ENCODE assay signal across 17 cellular contexts in genomic region chr4:20603671-20604313, GRCh38.
DNase-seq lines count a peak whose midpoint lies in the region; ATAC-seq and TF ChIP-seq lines count a peak whose summit lies in the region.
"Had no signal": no experiment of that assay in that cellular context is flagged by ENCODE, and none has a peak within 500 bp of the region (broad histone marks: within the 10 kb centered on the region; RNA-seq: fewer than 3 reads in every experiment).

No MANE protein-coding gene starts in this region.

- H3K4me1 ChIP-seq in breast epithelium (no peaks in the 10 kb centered on the region), OCI-LY7 (ENCODE audit: insufficient read depth, low read length, poor library complexity, severe bottlenecking) (no peaks in the 10 kb centered on the region), thyroid gland (no peaks in the 10 kb centered on the region), heart left ventricle (no peaks in the 10 kb centered on the region)
- H3K4me1 ChIP-seq: stomach had no signal

- DNase-seq in MCF 10A (ENCODE audit: unreplicated experiment) = peak; percentile 85
- DNase-seq in breast epithelium (ENCODE audit: low spot score in 2 of 2) = no peak
- peak; percentile 93 for DNase-seq in amniotic epithelial cell (ENCODE audit: low read depth)
- peak; percentile 22 for DNase-seq in fibroblast of the conjunctiva (ENCODE audit: low read depth)
- DNase-seq in OCI-LY7 (ENCODE audit: low spot score) = no peak
- no peak for DNase-seq in thyroid gland
- no peak for DNase-seq in heart left ventricle
- DNase-seq: activated naive CD4-positive, alpha-beta T cell treated with Interleukin-2 at 50 U/mL for 16 hours; central memory CD4-positive, alpha-beta T cell; NCI-H1105; small intestine; stomach; WERI-Rb-1 had no signal

- H3K9me2 ChIP-seq in OCI-LY7 (ENCODE audit: insufficient read depth, low read length) = no peaks in the 10 kb centered on the region

- 89 to 91% methylated on average over 3 of the region's 3 CpGs for WGBS in thyroid gland, 2 donors
- WGBS in heart left ventricle, 4 donors = 86 to 91% (median 89%) methylated on average over 3 of the region's 3 CpGs

- intact Hi-C loops in MCF 10A (cut with micrococcal nuclease) (no loop called here), breast epithelium (cut with DNase I; ENCODE audit: low total_unique reads) (no loop called here), OCI-LY7 (cut with micrococcal nuclease; ENCODE audit: unreplicated experiment) (no loop called here), thyroid gland (cut with DNase I) (no loop called here), heart left ventricle (cut with DNase I) (no loop called here)

- H2AFZ ChIP-seq in OCI-LY7 (ENCODE audit: low read length) = no peak overlapping the region

- H3K9me3 ChIP-seq in breast epithelium (no peaks in the 10 kb centered on the region), OCI-LY7 (ENCODE audit: low read length) (no peaks in the 10 kb centered on the region), thyroid gland (no peaks in the 10 kb centered on the region), heart left ventricle (no peaks in the 10 kb centered on the region)
- H3K9me3 ChIP-seq: stomach had no signal

- H3K36me3 ChIP-seq in breast epithelium = no peaks in the 10 kb centered on the region
- H3K36me3 ChIP-seq in OCI-LY7 (ENCODE audit: insufficient read depth, low read length) = no peaks in the 10 kb centered on the region
- H3K36me3 ChIP-seq in thyroid gland = no peaks in the 10 kb centered on the region
- H3K36me3 ChIP-seq in heart left ventricle = peaks cover 0 to 12% (median 0%) of the 10 kb centered on the region in 9 donors
- H3K36me3 ChIP-seq: WERI-Rb-1 had no signal

- H3K4me3 Mint-ChIP-seq in MCF 10A (ENCODE audit: unreplicated experiment) = no peak overlapping the region
- H3K4me3 Mint-ChIP-seq: neural crest cell had no signal

- H3K27me3 ChIP-seq in breast epithelium = no peaks in the 10 kb centered on the region
- H3K27me3 ChIP-seq in thyroid gland = no peaks in the 10 kb centered on the region
- H3K27me3 ChIP-seq in heart left ventricle = no peaks in the 10 kb centered on the region
- H3K27me3 ChIP-seq: stomach had no signal

- H3K4me1 Mint-ChIP-seq in MCF 10A (ENCODE audit: insufficient read depth, unreplicated experiment) = no peaks in the 10 kb centered on the region
- H3K4me1 Mint-ChIP-seq: neural crest cell had no signal

- H3K27ac ChIP-seq in breast epithelium (no peak overlapping the region), OCI-LY7 (ENCODE audit: low read depth, low read length, poor library complexity, severe bottlenecking) (no peak overlapping the region), thyroid gland (no peak overlapping the region), heart left ventricle (no peak overlapping the region)
- H3K27ac ChIP-seq: 22Rv1, stomach, WERI-Rb-1 had no signal

- no peaks in the 10 kb centered on the region for H3K36me3 Mint-ChIP-seq in MCF 10A (ENCODE audit: insufficient read depth, unreplicated experiment)

- no peaks in the 10 kb centered on the region for H3K27me3 Mint-ChIP-seq in MCF 10A (ENCODE audit: insufficient read depth, unreplicated experiment)

- no peak for TF ChIP-seq POLR2A in breast epithelium (IDR thresholded peaks at IDR 0.05)
- TF ChIP-seq POLR2A in thyroid gland (IDR thresholded peaks at IDR 0.05) = no peak
- TF ChIP-seq POLR2A in heart left ventricle (IDR thresholded peaks at IDR 0.05) = no peak

- no peaks in the 10 kb centered on the region for H3K9me3 Mint-ChIP-seq in MCF 10A (ENCODE audit: unreplicated experiment)
- H3K9me3 Mint-ChIP-seq: neural crest cell had no signal

- H3K4me3 ChIP-seq in breast epithelium (no peak overlapping the region), OCI-LY7 (ENCODE audit: low read depth, low read length, poor library complexity, severe bottlenecking) (no peak overlapping the region), thyroid gland (replicated peaks in 1 of 3) (no peak overlapping the region), heart left ventricle (no peak overlapping the region)
- H3K4me3 ChIP-seq: stomach had no signal

- H3K4me2 ChIP-seq in OCI-LY7 (ENCODE audit: low read length) = no peak overlapping the region

- POLR2A ChIA-PET in MCF 10A (lab: Yijun Ruan, JAX) (interaction anchor here (0.8 kb wide), 1 partner anchor 21 kb away, joined by 4 read pairs; no protein-coding TSS in a partner anchor), OCI-LY7 (lab: Charles Lee) (interaction anchor here (1.2 kb wide), 1 partner anchor 22 kb away, joined by 3 read pairs; no protein-coding TSS in a partner anchor)

- peak overlapping the region; percentile 40 for H3K27ac Mint-ChIP-seq in MCF 10A (ENCODE audit: low read depth, unreplicated experiment)

- no peaks in the 10 kb centered on the region for H4K20me1 ChIP-seq in OCI-LY7 (ENCODE audit: insufficient read depth, low read length)

- no peak for TF ChIP-seq CTCF in MCF 10A (IDR thresholded peaks at IDR 0.05; ENCODE audit: unreplicated experiment)
- no peak for TF ChIP-seq CTCF in breast epithelium (IDR thresholded peaks at IDR 0.05)
- no peak for TF ChIP-seq CTCF in OCI-LY7 (conservative IDR thresholded peaks at IDR 0.05; ENCODE audit: low read length)
- TF ChIP-seq CTCF in thyroid gland (IDR thresholded peaks at IDR 0.05) = no peak
- TF ChIP-seq CTCF in heart left ventricle (IDR thresholded peaks at IDR 0.05) = no peak

- H3K79me2 ChIP-seq in OCI-LY7 (ENCODE audit: insufficient read depth, low read depth, low read length) = no peaks in the 10 kb centered on the region

- ATAC-seq in heart left ventricle (no peak), GM21529 (IDR thresholded peaks at IDR 0.05; ENCODE audit: unreplicated experiment) (no peak)
- ATAC-seq: HepG2 had no signal

- BruUV-seq in MCF 10A (replicated peaks; lab: Mats Ljungman, UMichigan) (no TSS peak), OCI-LY7 (replicated peaks; lab: Mats Ljungman, UMichigan) (no TSS peak)

- CTCF ChIA-PET in MCF 10A (lab: Yijun Ruan, JAX) = interaction anchor here (1.0 to 1.1 kb wide), 2 partner anchors 19 to 82 kb away, joined by 3 to 4 read pairs; no protein-coding TSS in a partner anchor
- CTCF ChIA-PET in OCI-LY7 (lab: Charles Lee; ENCODE audit: unreplicated experiment) = no interaction called here

Comparison
In these comparisons a context has a peak if more than half of its experiments do, and no peak if none do; other contexts are left out.
1. DNase-seq: peak in MCF 10A (single experiment), amniotic epithelial cell (single experiment) and fibroblast of the conjunctiva (single experiment); none in breast epithelium (0 of 2), OCI-LY7 (single experiment), thyroid gland (0 of 2) and heart left ventricle (0 of 5).